In the genomic region with DNA sequence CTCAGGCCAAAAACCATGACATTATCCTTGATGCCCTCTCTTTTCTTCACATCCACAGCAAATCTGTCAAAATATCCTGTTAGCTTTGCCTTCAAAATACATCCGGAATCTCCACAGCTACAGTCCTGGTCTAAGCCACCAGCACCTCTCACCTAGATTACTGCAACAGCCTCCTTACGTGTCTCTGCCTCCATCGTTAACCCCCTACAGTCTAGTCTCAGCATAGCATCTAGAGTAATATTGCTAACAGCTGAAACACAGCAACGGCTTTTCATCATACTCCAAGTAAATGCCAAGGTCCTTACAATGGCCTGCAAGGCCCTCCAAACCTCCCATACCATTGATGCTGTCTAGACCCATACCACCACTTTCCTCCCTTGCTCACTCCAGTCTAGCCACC, we compare ENCODE assay signal across 12 cellular contexts. TPM values are rescaled to one million over a fixed set of nuclear protein-coding genes. Genes with fewer than 3 reads are reported as not detected.
DNase-seq lines count a peak whose midpoint lies in the region; ATAC-seq, FAIRE-seq and TF ChIP-seq lines count a peak whose summit lies in the region.
"Had no signal": no experiment of that assay in that cellular context is flagged by ENCODE, and none has a peak within 500 bp of the region (broad histone marks: within the 10 kb centered on the region; RNA-seq: fewer than 3 reads in every experiment).

No MANE protein-coding gene starts in this region.

- peaks cover 0 to 4% (median 0%) of the 10 kb centered on the region in 7 donors for H3K9me3 Mint-ChIP-seq in CD14-positive monocyte
- H3K9me3 Mint-ChIP-seq: activated T-helper 1 cell treated with anti-CD3 and anti-CD28 coated beads, Interleukin-12 subunit alpha, Interleukin-12 subunit beta, Interleukin-2, Interleukin-4 antibody, amounts not matched to agents 30 ng/mL and 10 ng/mL and 1 ng/mL, durations not matched to agents 14 hours and 24 hours and 36 hours; nephron progenitor cell had no signal

- no peak overlapping the region for H4K5ac ChIP-seq in H1 (ENCODE audit: insufficient read length, low read depth, low read length)

- H3K36me3 Mint-ChIP-seq in CD14-positive monocyte = peaks cover 25 to 38% of the 10 kb centered on the region in 2 donors

- H3K4me2 ChIP-seq in SK-N-SH (no peak overlapping the region), H1 (ENCODE audit: insufficient read depth in 1 of 2, low read depth in 2 of 2, low read length in 2 of 2) (no peak overlapping the region)

- H3K4me3 ChIP-seq in SK-N-SH (ENCODE audit: low read depth in 2 of 2, low read length in 1 of 2) = no peak overlapping the region
- no peak overlapping the region for H3K4me3 ChIP-seq in H1 (ENCODE audit: extremely low read depth in 1 of 4, insufficient read depth in 2 of 4, low read depth in 3 of 4, low read length in 4 of 4)
- H3K4me3 ChIP-seq in small intestine (ENCODE audit: low read depth in 1 of 2, low read length in 2 of 2) = no peak overlapping the region

- H3K79me1 ChIP-seq in H1 (ENCODE audit: low read depth, low read length) = peaks cover 3% of the 10 kb centered on the region; the same call in 1 of the 2 replicates

- no peak overlapping the region for H2BK12ac ChIP-seq in H1 (ENCODE audit: low read depth, low read length)

- H3K4me1 ChIP-seq in SK-N-SH (ENCODE audit: control insufficient read depth in 1 of 2, insufficient read depth in 2 of 2, low read depth in 1 of 2, low read length in 1 of 2) = no peaks in the 10 kb centered on the region; a peak in 2 of 4 replicates
- H3K4me1 ChIP-seq in H1 (replicated peaks in 1 of 4; ENCODE audit: control insufficient read depth in 3 of 4, insufficient read depth in 4 of 4, low read length in 3 of 4) = no peaks in the 10 kb centered on the region
- H3K4me1 ChIP-seq in small intestine (ENCODE audit: control insufficient read depth in 2 of 2, insufficient read depth in 1 of 2, low read depth in 1 of 2, low read length in 1 of 2) = peaks cover 4 to 6% of the 10 kb centered on the region in 2 donors

- no peak overlapping the region for H2AK5ac ChIP-seq in H1 (ENCODE audit: low read depth, low read length)

- TF ChIP-seq CTCF in SK-N-SH (IDR thresholded peaks at IDR 0.05) (no peak), H1 (IDR thresholded peaks at IDR 0.05; ENCODE audit: control extremely low read depth in 1 of 3, insufficient read depth in 1 of 3, low read depth in 1 of 3, low read length in 3 of 3) (peak in 2 of 3 experiments; percentile 14 to 34; a peak in 1 of 4 replicates), CD14-positive monocyte (IDR thresholded peaks at IDR 0.05) (no peak)

- 92% methylated on average over 4 of the region's 4 CpGs for WGBS in SK-N-SH (ENCODE audit: low lambda C conversion rate)
- 74% methylated on average over 4 of the region's 4 CpGs; no CpG with 5 or more reads in 1 of the 2 experiments for WGBS in H1 (ENCODE audit: extremely low coverage in 1 of 2, insufficient coverage in 1 of 2, insufficient read length in 1 of 2, insufficient replicate concordance in 2 of 2, low coverage in 1 of 2, low lambda C conversion rate in 2 of 2, missing lambda C conversion rate in 1 of 2), 2 experiments
- 60 to 75% (median 65%) methylated on average over 4 of the region's 4 CpGs for WGBS in small intestine, 3 donors

- no peak overlapping the region for H2BK5ac ChIP-seq in H1 (ENCODE audit: low read depth, low read length)

- no peak overlapping the region for H4K8ac ChIP-seq in H1 (ENCODE audit: extremely low read depth, insufficient read depth, low read length)

- peaks cover 89% of the 10 kb centered on the region for H3K79me2 ChIP-seq in SK-N-SH (ENCODE audit: insufficient read depth)
- H3K79me2 ChIP-seq in H1 (ENCODE audit: control insufficient read depth in 1 of 2, insufficient read depth in 2 of 2, low read length in 2 of 2) = peaks cover 0 to 63% of the 10 kb centered on the region in 2 experiments; a peak in 2 of 4 replicates

- no peak for TF ChIP-seq EP300 in SK-N-SH (IDR thresholded peaks at IDR 0.05; ENCODE audit: borderline replicate concordance in 1 of 2, low read depth in 1 of 2, low read length in 1 of 2)
- no peak for TF ChIP-seq EP300 in H1 (IDR thresholded peaks at IDR 0.05; ENCODE audit: borderline replicate concordance in 1 of 2, low read depth in 2 of 2, low read length in 2 of 2)

- H3K23me2 ChIP-seq in H1 (ENCODE audit: low read depth, low read length) = no peaks in the 10 kb centered on the region; the same call in 1 of the 2 replicates

- no peaks in the 10 kb centered on the region for H3K9me3 ChIP-seq in SK-N-SH
- H3K9me3 ChIP-seq in H1 (ENCODE audit: insufficient read depth in 2 of 2, low read depth in 1 of 2, low read length in 1 of 2) = no peaks in the 10 kb centered on the region
- H3K9me3 ChIP-seq in small intestine (ENCODE audit: control insufficient read depth, low read depth) = no peaks in the 10 kb centered on the region

- no peak overlapping the region for H3K4me3 Mint-ChIP-seq in CD14-positive monocyte
- H3K4me3 Mint-ChIP-seq: activated T-helper 1 cell treated with anti-CD3 and anti-CD28 coated beads, Interleukin-12 subunit alpha, Interleukin-12 subunit beta, Interleukin-2, Interleukin-4 antibody, amounts not matched to agents 30 ng/mL and 10 ng/mL and 1 ng/mL, durations not matched to agents 14 hours and 24 hours and 36 hours; nephron progenitor cell had no signal

- H3K14ac ChIP-seq in H1 (ENCODE audit: insufficient read length) = no peak overlapping the region

- POLR2A ChIA-PET in SK-N-SH (lab: Yijun Ruan, JAX) (no interaction called here), H1 (lab: Charles Lee; ENCODE audit: partially characterized antibody) (interaction anchor here (1.0 to 1.7 kb wide), 2 partner anchors 9 to 66 kb away, joined by 4 to 7 read pairs; a partner anchor contains a TSS)

- H3K4ac ChIP-seq in H1 (replicated peaks; ENCODE audit: insufficient read length, low read depth, low read length) = no peak overlapping the region

- no peak overlapping the region for H2AFZ ChIP-seq in SK-N-SH (ENCODE audit: low read depth)
- H2AFZ ChIP-seq in H1 (ENCODE audit: low read length) = no peak overlapping the region

- H3K27me3 ChIP-seq in SK-N-SH (ENCODE audit: insufficient read depth) (no peaks in the 10 kb centered on the region), H1 (replicated peaks in 1 of 4; ENCODE audit: control insufficient read depth in 3 of 4, extremely low read depth in 1 of 4, insufficient read depth in 3 of 4, low read length in 3 of 4) (no peaks in the 10 kb centered on the region), small intestine (ENCODE audit: control insufficient read depth in 2 of 2, insufficient read depth in 2 of 2, low read length in 2 of 2) (no peaks in the 10 kb centered on the region)

- no peak overlapping the region for H4K91ac ChIP-seq in H1 (replicated peaks; ENCODE audit: insufficient read length, low read length)

- peaks cover 13% of the 10 kb centered on the region for H3K4me1 Mint-ChIP-seq in CD14-positive monocyte

- H3K36me3 ChIP-seq in SK-N-SH (replicated peaks in 1 of 2; ENCODE audit: control insufficient read depth in 1 of 2, insufficient read depth in 2 of 2, low read length in 1 of 2) (peaks cover 20 to 22% of the 10 kb centered on the region in 2 experiments), H1 (ENCODE audit: control insufficient read depth in 2 of 4, insufficient read depth in 4 of 4, low read length in 3 of 4) (peaks cover 0 to 6% (median 0%) of the 10 kb centered on the region in 4 experiments; a peak in 2 of 8 replicates), small intestine (ENCODE audit: control insufficient read depth in 2 of 2, insufficient read depth in 2 of 2, low read length in 2 of 2) (peaks cover 0 to 5% of the 10 kb centered on the region in 2 donors)

- H3K9ac ChIP-seq in SK-N-SH (no peak overlapping the region), H1 (replicated peaks in 1 of 4; ENCODE audit: extremely low read depth in 1 of 4, low read depth in 3 of 4, low read length in 3 of 4) (no peak overlapping the region; a peak in 1 of 7 replicates)

- H3K18ac ChIP-seq in H1 (ENCODE audit: extremely low read depth, low read length) = no peak overlapping the region

- no peak overlapping the region for H2BK15ac ChIP-seq in H1 (ENCODE audit: low read length)

- TF ChIP-seq RAD21 in SK-N-SH (IDR thresholded peaks at IDR 0.05; ENCODE audit: low read length) = no peak
- TF ChIP-seq RAD21 in H1 (IDR thresholded peaks at IDR 0.05 in 1 of 2, conservative IDR thresholded peaks at IDR 0.05 in 1 of 2; ENCODE audit: low read depth in 2 of 2, low read length in 2 of 2) = peak in 1 of 2 experiments; percentile 9; a peak in 1 of 4 replicates

- DNase-seq in SK-N-SH (peak; percentile 11), NAMALWA (ENCODE audit: low spot score) (peak; percentile 45), H1 (ENCODE audit: low read depth in 1 of 2, low spot score in 2 of 2) (no peak), small intestine (peak; percentile 4), foreskin melanocyte (no peak), SKM-1 treated with dmso at 0.1 percent for 144 hours (lab: John Stamatoyannopoulos, UW; ENCODE audit: unreplicated experiment) (no peak), CD14-positive monocyte (ENCODE audit: low spot score) (no peak)
- DNase-seq: nephron progenitor cell; stimulated activated CD4-positive, alpha-beta T cell treated with anti-CD3 and anti-CD28 coated beads, Interleukin-15, amount 100 ng/mL, for 24 hours; stimulated activated naive CD4-positive, alpha-beta T cell treated with Interleukin-2 at 50 U/mL for 16 hours had no signal

- H2BK120ac ChIP-seq in H1 (replicated peaks; ENCODE audit: low read depth, low read length) = no peak overlapping the region

- H3K9me2 ChIP-seq in SK-N-SH = no peaks in the 10 kb centered on the region

- CTCF ChIA-PET in SK-N-SH (lab: Yijun Ruan, JAX) = interaction anchor here (1.1 kb wide), 2 partner anchors 18 to 205 kb away, joined by 3 read pairs; no protein-coding TSS in a partner anchor
- CTCF ChIA-PET in H1 (lab: Charles Lee; ENCODE audit: partially characterized antibody) = interaction anchor here (1.0 to 2.5 kb wide), 4 partner anchors 14 to 168 kb away, joined by 3 to 10 read pairs (median 4); no protein-coding TSS in a partner anchor

- H3K27ac ChIP-seq in SK-N-SH (ENCODE audit: low read depth in 2 of 2, low read length in 1 of 2) (no peak overlapping the region), H1 (ENCODE audit: low read depth, low read length) (no peak overlapping the region), small intestine (ENCODE audit: low read depth in 1 of 2, low read length in 1 of 2) (no peak overlapping the region)

- no peak overlapping the region for H2BK20ac ChIP-seq in H1 (ENCODE audit: low read length)

- FAIRE-seq in H1 (lab: Jason Lieb, UNC) (no peak), small intestine (lab: Jason Lieb, UNC) (no peak)

- H3K56ac ChIP-seq in H1 (replicated peaks; ENCODE audit: insufficient read length, low read depth, low read length) = no peak overlapping the region

- no peak for TF ChIP-seq POLR2A in H1 (IDR thresholded peaks at IDR 0.05; ENCODE audit: control extremely low read depth in 1 of 2, low read depth in 2 of 2, low read length in 2 of 2)

- ATAC-seq in SK-N-SH treated with all-trans-retinoic acid at 6 μM for 48 hours = no peak

- H3F3A ChIP-seq in SK-N-SH (replicated peaks; ENCODE audit: insufficient read depth) = peaks cover 4% of the 10 kb centered on the region

- no peak overlapping the region for H3K23ac ChIP-seq in H1 (ENCODE audit: insufficient read length)

- no peaks in the 10 kb centered on the region for H3K27me3 Mint-ChIP-seq in CD14-positive monocyte (ENCODE audit: low read depth in 3 of 3)

- H4K20me1 ChIP-seq in SK-N-SH (ENCODE audit: insufficient read depth) (no peaks in the 10 kb centered on the region; the same call in 1 of the 2 replicates), H1 (replicated peaks in 1 of 2; ENCODE audit: control insufficient read depth in 1 of 2, insufficient read depth in 2 of 2, low read length in 2 of 2) (peaks cover 2 to 4% of the 10 kb centered on the region in 2 experiments)

- H3K27ac Mint-ChIP-seq in CD14-positive monocyte = peak overlapping the region in 2 of 7 donors; percentile 8 to 66
- H3K27ac Mint-ChIP-seq: activated T-helper 1 cell treated with anti-CD3 and anti-CD28 coated beads, Interleukin-12 subunit alpha, Interleukin-12 subunit beta, Interleukin-2, Interleukin-4 antibody, amounts not matched to agents 30 ng/mL and 10 ng/mL and 1 ng/mL, durations not matched to agents 14 hours and 24 hours and 36 hours; nephron progenitor cell had no signal

- intact Hi-C loops in CD14-positive monocyte (cut with micrococcal nuclease) = loop anchor here (5.0 to 10.0 kb wide), 4 partner anchors 128 to 200 kb away; a partner anchor contains a TSS

RNA-seq across cellular contexts. Expression of a gene that starts 4.4 kb away (rescaled TPM):
- polyA plus RNA-seq in SK-N-SH (2012; rRNA removed) (164 and 229 TPM in 2 replicates), H1 (2011; rRNA removed) (138 and 151 TPM in 2 replicates), small intestine (10 to 100 TPM; 52.6 to 80.1 (median 71.1) TPM), CD14-positive monocyte (100 to 1,000 TPM; 112 to 116 TPM)
- polyA plus RNA-seq in SK-N-SH (2012; cell fraction: cytosol; rRNA removed) = 155 and 174 TPM in 2 replicates
- polyA plus RNA-seq in SK-N-SH (2012; cell fraction: nucleus; rRNA removed) = 68.9 and 109 TPM in 2 replicates
- total RNA-seq in H1 (2021; fragmentation: NEBNext Ultra II Directional; extraction: Animal tissue kit (Norgen Biotek cat#: 25700)) = 50.8 and 58.2 TPM in 2 replicates
- 130 TPM for polyA plus RNA-seq in H1 (2011; cell fraction: cytosol; rRNA removed)
- 114 TPM for polyA plus RNA-seq in H1 (2011; cell fraction: nucleus; rRNA removed)
- polyA plus RNA-seq in H1 (2012, experiment 1 of 2) = 50.9 to 70.3 TPM (median 59.3 TPM) in 4 replicates
- polyA plus RNA-seq in H1 (2012, experiment 2 of 2) = 17.5 TPM
- polyA plus RNA-seq in H1 (2013, experiment 1 of 2) = 45.2 TPM
- polyA plus RNA-seq in H1 (2013, experiment 2 of 2) = 47.3 TPM
- 135 and 141 TPM in 2 replicates for polyA minus RNA-seq in H1 (2011; rRNA and poly(A)+ RNA removed)
- 70.0 TPM for polyA minus RNA-seq in H1 (2011; cell fraction: cytosol; rRNA and poly(A)+ RNA removed)
- polyA minus RNA-seq in H1 (2011; cell fraction: nucleus; rRNA and poly(A)+ RNA removed) = 44.2 TPM

Comparison
In these comparisons a context has a peak if more than half of its experiments do, and no peak if none do; other contexts are left out.
1. DNase-seq: peak in SK-N-SH (single experiment), NAMALWA (single experiment) and small intestine (single experiment); none in H1 (0 of 2), foreskin melanocyte (single experiment), SKM-1 treated with dmso at 0.1 percent for 144 hours (single experiment) and CD14-positive monocyte (single experiment).
2. CTCF ChIP-seq: peak in H1 (2 of 3); none in SK-N-SH (single experiment) and CD14-positive monocyte (single experiment).